Comparison of ENCODE assay signal across 10 cellular contexts in genomic region chr15:51576911-51577500, GRCh38. TPM values are rescaled to one million over a fixed set of nuclear protein-coding genes. Genes with fewer than 3 reads are reported as not detected.
DNase-seq lines count a peak whose midpoint lies in the region; ATAC-seq and TF ChIP-seq lines count a peak whose summit lies in the region.
"Had no signal": no experiment of that assay in that cellular context is flagged by ENCODE, and none has a peak within 500 bp of the region (broad histone marks: within the 10 kb centered on the region; RNA-seq: fewer than 3 reads in every experiment).

No MANE protein-coding gene starts in this region.

- WGBS in thyroid gland, 2 donors: 86 to 90% methylated on average over 2 of the region's 2 CpGs

- intact Hi-C loops in lower lobe of right lung (cut with DNase I): no loop called here
- intact Hi-C loops in thyroid gland (cut with DNase I): no loop called here

- TF ChIP-seq POLR2A in thyroid gland (IDR thresholded peaks at IDR 0.05): no peak

- H3K27ac ChIP-seq in ACC112 (ENCODE audit: low read depth, low read length): peak overlapping the region; percentile 62
- peak overlapping the region; percentile 27 for H3K27ac ChIP-seq in lower lobe of right lung
- H3K27ac ChIP-seq in thyroid gland: no peak overlapping the region

- DNase-seq in LNCaP clone FGC (ENCODE audit: low read depth): peak; percentile 39
- DNase-seq in dedifferentiated amniotic fluid mesenchymal stem cell (ENCODE audit: extremely low spot score): peak; percentile 37
- DNase-seq in lower lobe of right lung: no peak
- no peak for DNase-seq in thyroid gland
- no peak for DNase-seq in GM10266 (ENCODE audit: extremely low spot score)
- no peak for DNase-seq in DMS79 treated with DMSO at 0.1 percent for 48 hours (lab: John Stamatoyannopoulos, UW)
- DNase-seq: NCI-H2029 treated with DMSO at 0.1 percent for 48 hours had no signal

- H3K4me1 ChIP-seq in ACC112 (ENCODE audit: control insufficient read depth, insufficient read depth, low read length, unreplicated experiment) (peaks cover 22% of the 10 kb centered on the region), lower lobe of right lung (peaks cover 34% of the 10 kb centered on the region), thyroid gland (peaks cover 0 to 5% of the 10 kb centered on the region in 2 donors)

- H3K9me3 ChIP-seq in lower lobe of right lung: no peaks in the 10 kb centered on the region
- no peaks in the 10 kb centered on the region for H3K9me3 ChIP-seq in thyroid gland

- H3K36me3 ChIP-seq in ACC112 (ENCODE audit: insufficient read depth, low read length) (no peaks in the 10 kb centered on the region), lower lobe of right lung (no peaks in the 10 kb centered on the region), thyroid gland (no peaks in the 10 kb centered on the region)

- H3K79me2 ChIP-seq in ACC112 (ENCODE audit: control insufficient read depth, insufficient read depth, low read length, unreplicated experiment): peaks cover 2% of the 10 kb centered on the region

- TF ChIP-seq CTCF in LNCaP clone FGC (IDR thresholded peaks at IDR 0.05; ENCODE audit: control insufficient read depth, extremely low read depth, insufficient read depth): no peak
- no peak for TF ChIP-seq CTCF in lower lobe of right lung (IDR thresholded peaks at IDR 0.05)
- no peak for TF ChIP-seq CTCF in thyroid gland (IDR thresholded peaks at IDR 0.05)
- no peak for TF ChIP-seq CTCF in GM10266 (IDR thresholded peaks at IDR 0.05; ENCODE audit: control insufficient read depth, insufficient read depth, low read depth, missing control alignments)

- H3K27me3 ChIP-seq in ACC112 (ENCODE audit: insufficient read depth, low read length) (no peaks in the 10 kb centered on the region), lower lobe of right lung (ENCODE audit: low read depth) (no peaks in the 10 kb centered on the region), thyroid gland (no peaks in the 10 kb centered on the region)

- ATAC-seq in lower lobe of right lung: peak; percentile 89 to 91
- ATAC-seq in GM19324 (IDR thresholded peaks at IDR 0.05; ENCODE audit: low FRiP score, unreplicated experiment): no peak
- ATAC-seq: stimulated activated effector memory CD8-positive, alpha-beta T cell treated with anti-CD3 and anti-CD28 coated beads, Interleukin-12 subunit alpha, Interleukin-12 subunit beta, amount 100 ng/mL, for 72 hours had no signal

- H3K4me3 ChIP-seq in ACC112 (ENCODE audit: low read depth, low read length) (no peak overlapping the region), LNCaP clone FGC (ENCODE audit: low read depth, low read length) (no peak overlapping the region), lower lobe of right lung (no peak overlapping the region), thyroid gland (replicated peaks in 1 of 3) (no peak overlapping the region)

- no peak overlapping the region for H2AFZ ChIP-seq in ACC112 (ENCODE audit: low read length, unreplicated experiment)

RNA-seq across cellular contexts. Expression of gene DMXL2, which starts 45.6 kb away (rescaled TPM):
- total RNA-seq in lower lobe of right lung (68.3 TPM), thyroid gland (10 to 100 TPM; 34.3 to 49.0 (median 45.7) TPM)

Comparison
In these comparisons a context has a peak if more than half of its experiments do, and no peak if none do; other contexts are left out.
1. H3K27ac ChIP-seq: peak in ACC112 (single experiment) and lower lobe of right lung (single experiment); none in thyroid gland (0 of 3).
2. DNase-seq: peak in LNCaP clone FGC (single experiment) and dedifferentiated amniotic fluid mesenchymal stem cell (single experiment); none in lower lobe of right lung (single experiment), thyroid gland (0 of 2), GM10266 (single experiment) and DMS79 treated with DMSO at 0.1 percent for 48 hours (single experiment).